ENCODE assay signal across 27 cellular contexts in genomic region chr6:7879579-7879978, GRCh38.
"Had no signal": no experiment of that assay in that cellular context is flagged by ENCODE, and none has a peak within 500 bp of the region (broad histone marks: within the 10 kb centered on the region; RNA-seq: fewer than 3 reads in every experiment).

No MANE protein-coding gene starts in this region.

- H3K4me1 ChIP-seq: body of pancreas, colonic mucosa had no signal

- H3K27ac ChIP-seq: body of pancreas, colonic mucosa, WERI-Rb-1 had no signal

- DNase-seq: activated B cell treated with CpG ODN at 0.5 μM for 24 hours; activated CD4-positive, alpha-beta T cell treated with anti-CD3 and anti-CD28 coated beads for 48 hours; activated CD4-positive, alpha-beta T cell treated with anti-CD3 and anti-CD28 coated beads, Interleukin-2, amount 50 U/mL, for 1 hour; activated CD4-positive, alpha-beta T cell treated with anti-CD3 and anti-CD28 coated beads, Interleukin-2, amount 50 U/mL, for 48 hours; activated CD8-positive, alpha-beta memory T cell treated with anti-CD3 and anti-CD28 coated beads for 24 hours; activated CD8-positive, alpha-beta T cell treated with anti-CD3 and anti-CD28 coated beads for 36 hours; activated effector memory CD4-positive, alpha-beta T cell treated with Interleukin-2 at 50 U/mL for 16 hours; activated gamma-delta T cell treated with Interleukin-2 at 50 U/mL for 16 hours; activated naive CD4-positive, alpha-beta T cell treated with anti-CD3 and anti-CD28 coated beads, Interleukin-2, amount 50 U/mL, for 16 hours; activated naive CD4-positive, alpha-beta T cell treated with Interleukin-2 at 50 U/mL for 16 hours; activated T-cell treated with anti-CD3 and anti-CD28 coated beads, Interleukin-2, amount 50 U/mL, for 4 hours; amniotic stem cell; anterior cingulate cortex; body of pancreas; central memory CD4-positive, alpha-beta T cell; cerebellar nuclear complex; colonic mucosa; effector CD8-positive, alpha-beta T cell; foreskin fibroblast; head of caudate nucleus; T-helper 17 cell; T1000; WERI-Rb-1 had no signal

- H3K27me3 ChIP-seq: body of pancreas, colonic mucosa had no signal

- FAIRE-seq: endometrium, frontal cortex had no signal

- H3K4me3 ChIP-seq: body of pancreas, colonic mucosa had no signal

- ATAC-seq: activated CD4-positive, CD25-positive, alpha-beta regulatory T cell treated with anti-CD3 and anti-CD28 coated beads, Interleukin-2, amount 50 U/mL, for 24 hours; activated CD8-positive, alpha-beta T cell treated with anti-CD3 and anti-CD28 coated beads for 36 hours; activated T-cell treated with anti-CD3 and anti-CD28 coated beads, Interleukin-2, amount 50 U/mL, for 4 hours; activated T-helper 17 cell treated with anti-CD3 and anti-CD28 coated beads, Interleukin-2, amount 50 U/mL, for 72 hours; body of pancreas; T-helper 17 cell had no signal

- H3K9me3 ChIP-seq: body of pancreas, colonic mucosa had no signal
